Comparison of ENCODE assay signal across 16 cellular contexts in genomic region chr9:3793363-3793762, GRCh38.
DNase-seq lines count a peak whose midpoint lies in the region; ATAC-seq, FAIRE-seq and TF ChIP-seq lines count a peak whose summit lies in the region.
"Had no signal": no experiment of that assay in that cellular context is flagged by ENCODE, and none has a peak within 500 bp of the region (broad histone marks: within the 10 kb centered on the region; RNA-seq: fewer than 3 reads in every experiment).

No MANE protein-coding gene starts in this region.

- H2AK5ac ChIP-seq in neuronal stem cell (ENCODE audit: low read depth, low read length): no peak overlapping the region

- no peak overlapping the region for H2BK12ac ChIP-seq in neuronal stem cell (ENCODE audit: low read length)

- H3K79me1 ChIP-seq in neuronal stem cell (ENCODE audit: low read depth, low read length): no peaks in the 10 kb centered on the region

- no peak overlapping the region for H3K23ac ChIP-seq in neuronal stem cell (ENCODE audit: low read depth, low read length, poor library complexity)

- no peak for ATAC-seq in heart right ventricle
- ATAC-seq: CD8-positive, alpha-beta T cell; Right ventricle myocardium inferior had no signal

- no peak overlapping the region for H3K14ac ChIP-seq in neuronal stem cell (ENCODE audit: low read length)

- no peak for FAIRE-seq in GM12891 (lab: Jason Lieb, UNC)
- FAIRE-seq: GM12892, RCC 7860 had no signal

- 95% methylated on average over 2 of the region's 2 CpGs for WGBS in hepatocyte (ENCODE audit: low lambda C conversion rate, missing lambda C conversion rate)
- no CpG with 5 or more reads among the region's 2 CpGs for WGBS in neuronal stem cell (ENCODE audit: extremely low coverage in 2 of 2, insufficient read length in 2 of 2, insufficient replicate concordance in 1 of 2), 2 donors
- 86 to 97% methylated on average over 2 of the region's 2 CpGs for WGBS in heart right ventricle, 2 donors

- H2BK5ac ChIP-seq in neuronal stem cell (ENCODE audit: low read length): no peak overlapping the region

- H3K4me1 ChIP-seq in BLaER1: peaks cover 20% of the 10 kb centered on the region
- H3K4me1 ChIP-seq in hepatocyte (ENCODE audit: insufficient read depth): peaks cover 7% of the 10 kb centered on the region
- H3K4me1 ChIP-seq in neuronal stem cell (ENCODE audit: control insufficient read depth in 2 of 2, insufficient read depth in 1 of 2, low read depth in 1 of 2, low read length in 2 of 2): peaks cover 3 to 5% of the 10 kb centered on the region in 2 donors
- peaks cover 0 to 13% (median 0%) of the 10 kb centered on the region in 9 donors for H3K4me1 ChIP-seq in heart right ventricle
- H3K4me1 ChIP-seq in left ventricle myocardium inferior: no peaks in the 10 kb centered on the region
- H3K4me1 ChIP-seq: BE2C had no signal

- H3K27me3 ChIP-seq in BLaER1: no peaks in the 10 kb centered on the region
- no peaks in the 10 kb centered on the region for H3K27me3 ChIP-seq in hepatocyte
- H3K27me3 ChIP-seq in neuronal stem cell (ENCODE audit: control insufficient read depth in 3 of 3, insufficient read depth in 3 of 3, low read depth in 1 of 3, low read length in 3 of 3): no peaks in the 10 kb centered on the region
- H3K27me3 ChIP-seq in heart right ventricle: no peaks in the 10 kb centered on the region
- no peaks in the 10 kb centered on the region for H3K27me3 ChIP-seq in left ventricle myocardium inferior (ENCODE audit: low read depth)
- H3K27me3 ChIP-seq: BE2C had no signal

- intact Hi-C loops in heart right ventricle (cut with DNase I): no loop called here
- intact Hi-C loops in left ventricle myocardium inferior (cut with micrococcal nuclease): no loop called here

- TF ChIP-seq CTCF in VCaP (conservative IDR thresholded peaks at IDR 0.05): no peak
- no peak for TF ChIP-seq CTCF in hepatocyte (IDR thresholded peaks at IDR 0.05; ENCODE audit: poor library complexity)
- TF ChIP-seq CTCF in heart right ventricle (IDR thresholded peaks at IDR 0.05): no peak
- TF ChIP-seq CTCF in left ventricle myocardium inferior (IDR thresholded peaks at IDR 0.05; ENCODE audit: borderline replicate concordance): no peak

- H3K9me3 ChIP-seq in BLaER1 (peaks cover 39% of the 10 kb centered on the region), hepatocyte (ENCODE audit: low read depth) (no peaks in the 10 kb centered on the region), neuronal stem cell (replicated peaks in 1 of 2; ENCODE audit: control insufficient read depth in 2 of 2, insufficient read depth in 1 of 2, low read depth in 1 of 2, low read length in 2 of 2) (peaks cover under 1 to 2% of the 10 kb centered on the region in 2 donors), heart right ventricle (peaks cover 0 to 9% (median 0%) of the 10 kb centered on the region in 11 donors), left ventricle myocardium inferior (replicated peaks) (peaks cover under 1% of the 10 kb centered on the region)
- H3K9me3 ChIP-seq: BE2C had no signal

- H2BK15ac ChIP-seq in neuronal stem cell (ENCODE audit: low read length): no peak overlapping the region

- H4K91ac ChIP-seq in neuronal stem cell (ENCODE audit: low read depth, low read length, poor library complexity): no peak overlapping the region

- DNase-seq in hepatocyte (ENCODE audit: low spot score) (no peak), neuronal stem cell (ENCODE audit: low spot score) (no peak), heart right ventricle (no peak), GM03348 (ENCODE audit: low spot score) (no peak), GM12891 (ENCODE audit: insufficient read length, low spot score) (no peak), left ventricle myocardium inferior (no peak)
- DNase-seq: BE2C; CD8-positive, alpha-beta T cell; EL; Karpas-422; NCI-H1694 had no signal

- no peaks in the 10 kb centered on the region for H3K79me2 ChIP-seq in hepatocyte

- no peak overlapping the region for H3K4ac ChIP-seq in neuronal stem cell (ENCODE audit: low read length)

- H3K9ac ChIP-seq in BLaER1 (no peak overlapping the region), neuronal stem cell (ENCODE audit: low read depth, low read length, poor library complexity) (no peak overlapping the region)

- H3K27ac ChIP-seq in BLaER1 (peak overlapping the region; percentile 65), VCaP (peak overlapping the region; percentile 71), hepatocyte (peak overlapping the region; percentile 54), neuronal stem cell (replicated peaks; ENCODE audit: low read length) (peak overlapping the region; percentile 77), heart right ventricle (peak overlapping the region in 1 of 10 donors; percentile 36), left ventricle myocardium inferior (replicated peaks) (no peak overlapping the region)

- H3K18ac ChIP-seq in neuronal stem cell (ENCODE audit: low read length): no peak overlapping the region

- TF ChIP-seq POLR2A in GM12891 (IDR thresholded peaks at IDR 0.05; ENCODE audit: low read depth, low read length): no peak

- H4K20me1 ChIP-seq in BLaER1: no peaks in the 10 kb centered on the region
- no peaks in the 10 kb centered on the region for H4K20me1 ChIP-seq in hepatocyte (ENCODE audit: insufficient read depth, poor library complexity, severe bottlenecking)

- H3K4me2 ChIP-seq in BLaER1 (peak overlapping the region; percentile 72), hepatocyte (peak overlapping the region; percentile 47), neuronal stem cell (ENCODE audit: insufficient read depth, low read length, poor library complexity, severe bottlenecking) (no peak overlapping the region)

- H2BK120ac ChIP-seq in neuronal stem cell (ENCODE audit: low read depth, low read length): no peak overlapping the region

- H3K9me2 ChIP-seq in hepatocyte (replicated peaks; ENCODE audit: insufficient read depth): no peaks in the 10 kb centered on the region

- no peak overlapping the region for H3K4me3 ChIP-seq in BLaER1
- no peak overlapping the region for H3K4me3 ChIP-seq in hepatocyte
- H3K4me3 ChIP-seq in neuronal stem cell (ENCODE audit: low read length in 2 of 2): no peak overlapping the region
- no peak overlapping the region for H3K4me3 ChIP-seq in heart right ventricle
- H3K4me3 ChIP-seq in left ventricle myocardium inferior: no peak overlapping the region

- peak overlapping the region; percentile 42 for H2AFZ ChIP-seq in hepatocyte
- H2AFZ ChIP-seq in neuronal stem cell (ENCODE audit: low read length): peak overlapping the region; percentile 91

- H4K8ac ChIP-seq in neuronal stem cell (ENCODE audit: low read depth, low read length): no peak overlapping the region

- H3K36me3 ChIP-seq in BLaER1: no peaks in the 10 kb centered on the region
- H3K36me3 ChIP-seq in hepatocyte (replicated peaks; ENCODE audit: insufficient read depth, low read depth): no peaks in the 10 kb centered on the region
- no peaks in the 10 kb centered on the region for H3K36me3 ChIP-seq in neuronal stem cell (replicated peaks in 1 of 2; ENCODE audit: control insufficient read depth in 2 of 2, insufficient read depth in 2 of 2, low read length in 2 of 2)
- no peaks in the 10 kb centered on the region for H3K36me3 ChIP-seq in heart right ventricle
- H3K36me3 ChIP-seq in left ventricle myocardium inferior: no peaks in the 10 kb centered on the region
- H3K36me3 ChIP-seq: BE2C had no signal

TF ChIP-seq in GM12891, 5 proteins besides CTCF, POLR2A, EP300 and RAD21:
- no peak for TF ChIP-seq POU2F2 (IDR thresholded peaks at IDR 0.05; ENCODE audit: low read depth, low read length)
- no peak for TF ChIP-seq POLR2AphosphoS5 (IDR thresholded peaks at IDR 0.05; ENCODE audit: low read depth, low read length)
- TF ChIP-seq TAF1 (IDR thresholded peaks at IDR 0.05; ENCODE audit: low read depth, low read length): no peak
- TF ChIP-seq PAX5 (IDR thresholded peaks at IDR 0.05; ENCODE audit: insufficient read depth, low read length, severe bottlenecking): no peak
- TF ChIP-seq SPI1 (IDR thresholded peaks at IDR 0.05; ENCODE audit: low read depth, low read length): no peak
